ENCODE assay signal across 24 cellular contexts in genomic region chr19:34201133-34201532, GRCh38. TPM values are rescaled to one million over a fixed set of nuclear protein-coding genes. Genes with fewer than 3 reads are reported as not detected.
DNase-seq lines count a peak whose midpoint lies in the region; ATAC-seq and TF ChIP-seq lines count a peak whose summit lies in the region.
"Had no signal": no experiment of that assay in that cellular context is flagged by ENCODE, and none has a peak within 500 bp of the region (broad histone marks: within the 10 kb centered on the region; RNA-seq: fewer than 3 reads in every experiment).

No MANE protein-coding gene starts in this region.

- H3K9ac ChIP-seq in BLaER1, result no peak overlapping the region
- H3K9ac ChIP-seq: BLaER1 treated with 17β-estradiol and CSF1 and Interleukin-3, amounts not matched to agents 10 nM and 100 nM had no signal

- H4K20me1 ChIP-seq in BLaER1 (peaks cover 64% of the 10 kb centered on the region), GM23338 (replicated peaks; ENCODE audit: insufficient read depth) (peaks cover 19% of the 10 kb centered on the region)

- TF ChIP-seq CTCF in GM23338 (conservative IDR thresholded peaks at IDR 0.05; ENCODE audit: low read depth in 2 of 2) (no peak), WERI-Rb-1 (IDR thresholded peaks at IDR 0.05; ENCODE audit: low read depth, low read length) (no peak)

- ATAC-seq in GM23338 (no peak), naive B cell (ENCODE audit: low read depth in 2 of 2) (peak; percentile 50 to 67), GM21576 (IDR thresholded peaks at IDR 0.05; ENCODE audit: unreplicated experiment) (no peak)
- ATAC-seq: HepG2 had no signal

- H3K4me1 ChIP-seq in BLaER1 (peaks cover 10% of the 10 kb centered on the region), GM23338 (ENCODE audit: insufficient read depth) (no peaks in the 10 kb centered on the region)
- H3K4me1 ChIP-seq: SJSA1 had no signal

- H3K27ac ChIP-seq in BLaER1 (peak overlapping the region; percentile 30; the same call in 1 of the 2 replicates), GM23338 (ENCODE audit: low read depth) (no peak overlapping the region), WERI-Rb-1 (peak overlapping the region; percentile 28; the same call in 1 of the 2 replicates)
- H3K27ac ChIP-seq: SJSA1 had no signal

- H3K9me2 ChIP-seq in GM23338 (ENCODE audit: insufficient read depth), result no peaks in the 10 kb centered on the region

- H3F3A ChIP-seq in GM23338 (replicated peaks; ENCODE audit: low read depth), result no peaks in the 10 kb centered on the region

- H3K27ac Mint-ChIP-seq in GM23338 (peak overlapping the region; percentile 24; the same call in 1 of the 2 replicates), naive B cell (peak overlapping the region in 5 of 6 donors; percentile 2 to 78 (median 67))
- no peak overlapping the region for H3K27ac Mint-ChIP-seq in T-helper 2 cell treated with Interferon-gamma antibody and Interleukin-4, amounts not matched to agents 5 μg/mL and 100 μg/mL, for 36 hours
- H3K27ac Mint-ChIP-seq: CD4-positive, alpha-beta T cell had no signal

- no peaks in the 10 kb centered on the region for H3K9me3 Mint-ChIP-seq in GM23338
- no peaks in the 10 kb centered on the region for H3K9me3 Mint-ChIP-seq in naive B cell
- no peaks in the 10 kb centered on the region for H3K9me3 Mint-ChIP-seq in T-helper 2 cell treated with Interferon-gamma antibody and Interleukin-4, amounts not matched to agents 5 μg/mL and 100 μg/mL, for 36 hours
- H3K9me3 Mint-ChIP-seq: CD4-positive, alpha-beta T cell had no signal

- H3K4me1 Mint-ChIP-seq in GM23338 (no peaks in the 10 kb centered on the region), naive B cell (peaks cover 14 to 42% (median 19%) of the 10 kb centered on the region in 3 donors)
- peaks cover 1% of the 10 kb centered on the region for H3K4me1 Mint-ChIP-seq in T-helper 2 cell treated with Interferon-gamma antibody and Interleukin-4, amounts not matched to agents 5 μg/mL and 100 μg/mL, for 36 hours (ENCODE audit: low read depth)

- peaks cover 90% of the 10 kb centered on the region for H3K36me3 ChIP-seq in BLaER1
- H3K36me3 ChIP-seq in GM23338 (ENCODE audit: insufficient read depth), result peaks cover 25% of the 10 kb centered on the region
- peaks cover 67% of the 10 kb centered on the region for H3K36me3 ChIP-seq in WERI-Rb-1

- H3K79me2 ChIP-seq in GM23338 (replicated peaks; ENCODE audit: insufficient read depth), result peaks cover 13% of the 10 kb centered on the region

- H3K4me3 Mint-ChIP-seq in GM23338, result no peak overlapping the region
- peak overlapping the region in 6 of 8 donors; percentile 27 to 55 (median 36) for H3K4me3 Mint-ChIP-seq in naive B cell
- H3K4me3 Mint-ChIP-seq in T-helper 2 cell treated with Interferon-gamma antibody and Interleukin-4, amounts not matched to agents 5 μg/mL and 100 μg/mL, for 36 hours, result no peak overlapping the region
- H3K4me3 Mint-ChIP-seq: CD4-positive, alpha-beta T cell had no signal

- no peak overlapping the region for H3K4me3 ChIP-seq in BLaER1
- no peak overlapping the region for H3K4me3 ChIP-seq in GM23338
- H3K4me3 ChIP-seq in WERI-Rb-1 (ENCODE audit: low read depth, low read length), result no peak overlapping the region
- H3K4me3 ChIP-seq: BLaER1 treated with 17β-estradiol and CSF1 and Interleukin-3, amounts not matched to agents 10 nM and 100 nM; SJSA1 had no signal

- no peak overlapping the region for H2AFZ ChIP-seq in GM23338

- H3K4me2 ChIP-seq in BLaER1 (0 out of 2 replicates have a peak overlapping the region, but pooled peaks have one; percentile 24), GM23338 (no peak overlapping the region)

- H3K36me3 Mint-ChIP-seq in GM23338 (ENCODE audit: low read depth) (peaks cover 63% of the 10 kb centered on the region), naive B cell (peaks cover 0 to 5% of the 10 kb centered on the region in 2 donors)
- H3K36me3 Mint-ChIP-seq in T-helper 2 cell treated with Interferon-gamma antibody and Interleukin-4, amounts not matched to agents 5 μg/mL and 100 μg/mL, for 36 hours (ENCODE audit: low read depth), result peaks cover 40% of the 10 kb centered on the region

- DNase-seq in GM23338 (ENCODE audit: low spot score) (no peak), WERI-Rb-1 (no peak), naive B cell (no peak)
- DNase-seq in activated CD4-positive, alpha-beta T cell treated with anti-CD3 and anti-CD28 coated beads, Interleukin-2, amount 50 U/mL, for 48 hours, result no peak
- DNase-seq in T-helper 2 cell treated with Interferon-gamma antibody and Interleukin-4, amounts not matched to agents 5 μg/mL and 100 μg/mL, for 36 hours (ENCODE audit: low spot score), result no peak
- DNase-seq: CD4-positive, alpha-beta T cell; COR-L47; EL; GDM1; HCEC 1CT; MV-4-11; NCI-H1105 treated with DMSO at 0.1 percent for 48 hours; NCI-H146; NCI-H1930; NCI-H446; NCI-H526 treated with DMSO at 0.1 percent for 48 hours; Right ventricle myocardium superior; RPMI8226; T-helper 1 cell had no signal

- H3K27me3 ChIP-seq in BLaER1 (no peaks in the 10 kb centered on the region), GM23338 (ENCODE audit: insufficient read depth) (no peaks in the 10 kb centered on the region), WERI-Rb-1 (ENCODE audit: insufficient read depth, low read depth, severe bottlenecking) (no peaks in the 10 kb centered on the region)
- H3K27me3 ChIP-seq: BLaER1 treated with 17β-estradiol and CSF1 and Interleukin-3, amounts not matched to agents 10 nM and 100 nM; SJSA1 had no signal

- H3K9me3 ChIP-seq in BLaER1 (no peaks in the 10 kb centered on the region), WERI-Rb-1 (ENCODE audit: severe bottlenecking) (no peaks in the 10 kb centered on the region)
- H3K9me3 ChIP-seq: BLaER1 treated with 17β-estradiol and CSF1 and Interleukin-3, amounts not matched to agents 10 nM and 100 nM; SJSA1 had no signal

- H3K27me3 Mint-ChIP-seq in GM23338 (ENCODE audit: insufficient read depth, low read depth, poor library complexity), result peaks cover 7% of the 10 kb centered on the region
- H3K27me3 Mint-ChIP-seq in naive B cell, result no peaks in the 10 kb centered on the region
- no peaks in the 10 kb centered on the region for H3K27me3 Mint-ChIP-seq in T-helper 2 cell treated with Interferon-gamma antibody and Interleukin-4, amounts not matched to agents 5 μg/mL and 100 μg/mL, for 36 hours (ENCODE audit: low read depth)
- H3K27me3 Mint-ChIP-seq: CD4-positive, alpha-beta T cell had no signal

TF ChIP-seq in GM23338, 12 proteins besides CTCF, POLR2A, EP300 and RAD21:
- no peak for TF ChIP-seq REST (IDR thresholded peaks at IDR 0.05; ENCODE audit: unreplicated experiment)
- TF ChIP-seq ZNF114 (CRISPR knock-in tag; IDR thresholded peaks at IDR 0.05), result no peak
- no peak for TF ChIP-seq EZH2 (IDR thresholded peaks at IDR 0.05; ENCODE audit: low read depth, unreplicated experiment)
- no peak for TF ChIP-seq STAT1 (IDR thresholded peaks at IDR 0.05; ENCODE audit: unreplicated experiment)
- no peak for TF ChIP-seq JUNB (IDR thresholded peaks at IDR 0.05; ENCODE audit: unreplicated experiment)

RNA-seq across cellular contexts. Expression of gene LSM14A, which starts 28.8 kb away (rescaled TPM):
- total RNA-seq in GM23338 (2014; rRNA removed; shearing (Covaris generic)), result 148 and 166 TPM in 2 replicates
- polyA plus RNA-seq in GM23338 (2016; fragmentation: Nextera tagmentation; extraction: Ambion mirVana) (98.8 and 109 TPM in 2 replicates), naive B cell (ENCODE audit: low read depth in 6 of 6) (100 to 1,000 TPM; 165 to 191 (median 176) TPM)

RNA-seq across cellular contexts. Expression of gene GARRE1, which starts 53.2 kb away (rescaled TPM):
- total RNA-seq in GM23338 (2014; rRNA removed; shearing (Covaris generic)), result 16.0 and 19.4 TPM in 2 replicates
- 20.0 and 23.5 TPM in 2 replicates for polyA plus RNA-seq in GM23338 (2016; fragmentation: Nextera tagmentation; extraction: Ambion mirVana)
- polyA plus RNA-seq in naive B cell (ENCODE audit: low read depth in 6 of 6), result 10 to 100 TPM in 2 of 6 donors, 1 to 10 TPM in 4; 2.1 to 16.9 (median 9.4) TPM

Comparison
In these comparisons a context has a peak if more than half of its experiments do, and no peak if none do; other contexts are left out.
1. ATAC-seq: peak in naive B cell (2 of 2); none in GM23338 (single experiment) and GM21576 (single experiment).
2. H3K4me3 Mint-ChIP-seq: peak in naive B cell (6 of 8); none in GM23338 (single experiment) and T-helper 2 cell treated with Interferon-gamma antibody and Interleukin-4, amounts not matched to agents 5 μg/mL and 100 μg/mL, for 36 hours (single experiment).